ENCODE assay signal across 12 cellular contexts in genomic region chr11:130427049-130427388, GRCh38. TPM values are rescaled to one million over a fixed set of nuclear protein-coding genes. Genes with fewer than 3 reads are reported as not detected.
DNase-seq lines count a peak whose midpoint lies in the region; ATAC-seq, FAIRE-seq and TF ChIP-seq lines count a peak whose summit lies in the region.
"Had no signal": no experiment of that assay in that cellular context is flagged by ENCODE, and none has a peak within 500 bp of the region (broad histone marks: within the 10 kb centered on the region; RNA-seq: fewer than 3 reads in every experiment).

No MANE protein-coding gene starts in this region.

- no peaks in the 10 kb centered on the region; the same call in 1 of the 2 replicates for H3F3A ChIP-seq in PC-9 (ENCODE audit: insufficient read depth, low read depth)

- no peak overlapping the region for H3K9ac ChIP-seq in astrocyte (ENCODE audit: low read length)
- H3K9ac ChIP-seq in muscle layer of colon (ENCODE audit: low read length) = peak overlapping the region; percentile 61
- H3K9ac ChIP-seq: BLaER1 had no signal

- intact Hi-C loops in Right ventricle myocardium inferior (cut with DNase I) = no loop called here
- intact Hi-C loops in right cardiac atrium (cut with DNase I) = loop anchor here in 3 of 4 donors (5.0 to 10.0 kb wide), 3 partner anchors 210 to 215 kb away; no protein-coding TSS in a partner anchor
- intact Hi-C loops in transverse colon (cut with DNase I; ENCODE audit: low total_unique reads) = loop anchor here (5.0 kb wide), 1 partner anchor 215 kb away; no protein-coding TSS in a partner anchor
- intact Hi-C loops in PC-9 (cut with micrococcal nuclease; ENCODE audit: unreplicated experiment) = no loop called here

- WGBS in right cardiac atrium = 22% methylated on average over 14 of the region's 14 CpGs
- 30% methylated on average over 14 of the region's 14 CpGs; no CpG with 5 or more reads in 1 of the 2 donors for WGBS in transverse colon (ENCODE audit: low coverage in 1 of 2), 2 donors

- H3K36me3 Mint-ChIP-seq in astrocyte (ENCODE audit: low read depth, unreplicated experiment) = peaks cover 3% of the 10 kb centered on the region

- TF ChIP-seq POLR2A in transverse colon (IDR thresholded peaks at IDR 0.05) = no peak

- no peak overlapping the region for H3K27ac Mint-ChIP-seq in astrocyte (ENCODE audit: unreplicated experiment)
- H3K27ac Mint-ChIP-seq: stimulated activated naive CD8-positive, alpha-beta T cell treated with anti-CD3 and anti-CD28 coated beads, Interleukin-15, Interleukin-2, amounts not matched to agents 100 ng/mL and 50 ng/mL, for 24 hours had no signal

- peak overlapping the region; percentile 81 for H3K4me2 ChIP-seq in astrocyte (ENCODE audit: low read length)
- no peak overlapping the region for H3K4me2 ChIP-seq in PC-9

- H3K4me3 ChIP-seq in right cardiac atrium (ENCODE audit: low read length) = no peak overlapping the region
- H3K4me3 ChIP-seq in astrocyte (ENCODE audit: insufficient read depth, low read depth, low read length) = no peak overlapping the region
- H3K4me3 ChIP-seq in muscle layer of colon (ENCODE audit: low read depth in 1 of 2, low read length in 2 of 2) = peak overlapping the region; percentile 79 to 81
- peak overlapping the region in 2 of 4 donors; percentile 46 to 57 for H3K4me3 ChIP-seq in transverse colon
- no peak overlapping the region for H3K4me3 ChIP-seq in PC-9

- TF ChIP-seq EP300 in transverse colon (IDR thresholded peaks at IDR 0.05; ENCODE audit: low read depth) = no peak

- peaks cover 3% of the 10 kb centered on the region for H3K4me1 Mint-ChIP-seq in astrocyte (ENCODE audit: low read depth, unreplicated experiment)

- DNase-seq in Right ventricle myocardium inferior (ENCODE audit: missing footprints) (peak; percentile 72), right cardiac atrium (no peak), astrocyte (ENCODE audit: low read depth) (no peak), transverse colon (no peak), PC-9 (no peak), NOMO-1 treated with dmso at 0.1 percent for 144 hours (lab: John Stamatoyannopoulos, UW; ENCODE audit: unreplicated experiment) (no peak)
- DNase-seq: Karpas-422; stimulated activated CD4-positive, alpha-beta T cell treated with anti-CD3 and anti-CD28 coated beads, Interleukin-1b, Interleukin-23, amount 100 ng/mL, for 48 hours had no signal

- H3K9me3 ChIP-seq in right cardiac atrium (ENCODE audit: control insufficient read depth, low read length) = no peaks in the 10 kb centered on the region
- H3K9me3 ChIP-seq in astrocyte (ENCODE audit: insufficient read depth, low read depth, low read length) = no peaks in the 10 kb centered on the region
- no peaks in the 10 kb centered on the region for H3K9me3 ChIP-seq in muscle layer of colon (ENCODE audit: low read length)
- H3K9me3 ChIP-seq in transverse colon = no peaks in the 10 kb centered on the region
- no peaks in the 10 kb centered on the region for H3K9me3 ChIP-seq in PC-9 (ENCODE audit: insufficient read depth, low read depth)
- H3K9me3 ChIP-seq: BLaER1 had no signal

- no peaks in the 10 kb centered on the region for H4K20me1 ChIP-seq in astrocyte (ENCODE audit: insufficient read depth, low read length)
- no peaks in the 10 kb centered on the region for H4K20me1 ChIP-seq in PC-9 (ENCODE audit: insufficient read depth)

- H3K9me2 ChIP-seq in PC-9 (ENCODE audit: insufficient read depth) = no peaks in the 10 kb centered on the region

- peaks cover 78% of the 10 kb centered on the region for H3K27me3 Mint-ChIP-seq in astrocyte (ENCODE audit: low read depth, unreplicated experiment)

- no peaks in the 10 kb centered on the region for H3K79me2 ChIP-seq in astrocyte (ENCODE audit: insufficient read depth, low read length)
- H3K79me2 ChIP-seq in PC-9 (ENCODE audit: low read depth) = no peaks in the 10 kb centered on the region

- no peaks in the 10 kb centered on the region for H3K27me3 ChIP-seq in right cardiac atrium (ENCODE audit: control insufficient read depth, insufficient read depth)
- peaks cover 77% of the 10 kb centered on the region for H3K27me3 ChIP-seq in astrocyte (ENCODE audit: insufficient read depth, low read length)
- H3K27me3 ChIP-seq in muscle layer of colon (ENCODE audit: control insufficient read depth in 1 of 2, insufficient read depth in 2 of 2, low read length in 2 of 2) = peaks cover 0 to 7% of the 10 kb centered on the region in 2 donors
- H3K27me3 ChIP-seq in transverse colon = peaks cover 51% of the 10 kb centered on the region
- peaks cover 75% of the 10 kb centered on the region for H3K27me3 ChIP-seq in PC-9 (ENCODE audit: insufficient read depth, low read depth)

- H3K4me1 ChIP-seq in right cardiac atrium (ENCODE audit: control insufficient read depth, insufficient read depth, low read length) (no peaks in the 10 kb centered on the region), astrocyte (ENCODE audit: insufficient read depth, low read length) (no peaks in the 10 kb centered on the region), muscle layer of colon (ENCODE audit: insufficient read depth, low read length) (peaks cover 19% of the 10 kb centered on the region), transverse colon (peaks cover 0 to 16% (median 5%) of the 10 kb centered on the region in 4 donors), PC-9 (replicated peaks; ENCODE audit: insufficient read depth) (no peaks in the 10 kb centered on the region)

- H2AFZ ChIP-seq in astrocyte (ENCODE audit: low read depth, low read length) (no peak overlapping the region), PC-9 (no peak overlapping the region)

- peaks cover 3% of the 10 kb centered on the region for H3K9me3 Mint-ChIP-seq in astrocyte (ENCODE audit: unreplicated experiment)
- H3K9me3 Mint-ChIP-seq: stimulated activated naive CD8-positive, alpha-beta T cell treated with anti-CD3 and anti-CD28 coated beads, Interleukin-15, Interleukin-2, amounts not matched to agents 100 ng/mL and 50 ng/mL, for 24 hours had no signal

- CTCF ChIA-PET in PC-9 (lab: Charles Lee) = no interaction called here

- no peak overlapping the region for H3K27ac ChIP-seq in right cardiac atrium (ENCODE audit: low read length)
- H3K27ac ChIP-seq in astrocyte (ENCODE audit: low read depth, low read length) = no peak overlapping the region
- H3K27ac ChIP-seq in muscle layer of colon (ENCODE audit: low read depth, low read length) = peak overlapping the region; percentile 82
- peak overlapping the region in 3 of 4 donors; percentile 2 to 72 (median 61) for H3K27ac ChIP-seq in transverse colon
- H3K27ac ChIP-seq in PC-9 = no peak overlapping the region
- H3K27ac ChIP-seq: BLaER1 had no signal

- no peaks in the 10 kb centered on the region for H3K36me3 ChIP-seq in astrocyte (ENCODE audit: insufficient read depth, low read length)
- no peaks in the 10 kb centered on the region for H3K36me3 ChIP-seq in muscle layer of colon (ENCODE audit: insufficient read depth, low read length)
- H3K36me3 ChIP-seq in transverse colon = no peaks in the 10 kb centered on the region
- no peaks in the 10 kb centered on the region for H3K36me3 ChIP-seq in PC-9 (ENCODE audit: low read depth)
- H3K36me3 ChIP-seq: BLaER1 had no signal

- ATAC-seq in Right ventricle myocardium inferior (no peak), right cardiac atrium (no peak), GM19467 (IDR thresholded peaks at IDR 0.05; ENCODE audit: unreplicated experiment) (no peak)

- no peak for FAIRE-seq in astrocyte (lab: Jason Lieb, UNC)

- H3K4me3 Mint-ChIP-seq in astrocyte (ENCODE audit: unreplicated experiment) = peak overlapping the region; percentile 50
- H3K4me3 Mint-ChIP-seq: stimulated activated naive CD8-positive, alpha-beta T cell treated with anti-CD3 and anti-CD28 coated beads, Interleukin-15, Interleukin-2, amounts not matched to agents 100 ng/mL and 50 ng/mL, for 24 hours had no signal

- POLR2A ChIA-PET in PC-9 (lab: Charles Lee; ENCODE audit: unreplicated experiment) = interaction anchor here (0.7 kb wide), 1 partner anchor 112 kb away, joined by 3 read pairs; the partner anchor contains the start of gene ZBTB44

- in situ Hi-C loops in transverse colon (cut with MboI; ENCODE audit: low pct_ligation_motif_present in 1 of 4, low pct_unique_long_range_greater_than_20kb in 1 of 4, low sequenced_read_pairs in 3 of 4) = loop anchor here in 3 of 4 donors (5.0 to 25.0 kb wide), 3 partner anchors 212 to 435 kb away; no protein-coding TSS in a partner anchor

- TF ChIP-seq CTCF in astrocyte (IDR thresholded peaks at IDR 0.05; ENCODE audit: insufficient read depth, low read depth, low read length) (no peak), transverse colon (IDR thresholded peaks at IDR 0.05) (no peak), PC-9 (conservative IDR thresholded peaks at IDR 0.05) (no peak)

- BruUV-seq in PC-9 (replicated peaks; lab: Mats Ljungman, UMichigan) = no TSS peak

RNA-seq across cellular contexts. Expression of gene ADAMTS8, which starts 1.4 kb away (rescaled TPM):
- total RNA-seq in Right ventricle myocardium inferior (0.57 TPM), right cardiac atrium (10 to 100 TPM in 1 of 4 donors, 1 to 10 TPM in 1, under 1 TPM in 2; 0.45 to 10.1 (median 0.95) TPM), astrocyte (0.17 and 0.20 TPM in 2 replicates), transverse colon (under 1 TPM in 3 of 4 donors, not detected in 1; 0.27 to 1.00 (median 0.95) TPM), PC-9 (2021) (not detected in 2 replicates)
- 0.88 TPM for polyA plus RNA-seq in right cardiac atrium

RNA-seq across cellular contexts. Expression of gene ADAMTS15, which starts 21.4 kb away (rescaled TPM):
- total RNA-seq in Right ventricle myocardium inferior = 45.6 TPM
- 10 to 100 TPM; 13.4 to 30.2 (median 30.0) TPM for total RNA-seq in right cardiac atrium
- 13.7 TPM for polyA plus RNA-seq in right cardiac atrium
- total RNA-seq in astrocyte = 10.0 and 13.8 TPM in 2 replicates
- total RNA-seq in transverse colon = 1 to 10 TPM; 1.6 to 8.2 (median 2.4) TPM
- total RNA-seq in PC-9 (2021) = 1.8 and 2.2 TPM in 2 replicates

Comparison
In these comparisons a context has a peak if more than half of its experiments do, and no peak if none do; other contexts are left out.
1. intact Hi-C loops: an anchor here in right cardiac atrium (5.0 to 10.0 kb wide) and transverse colon (5.0 kb wide); none called in Right ventricle myocardium inferior and PC-9.
2. H3K27ac ChIP-seq: peak in muscle layer of colon (single experiment) and transverse colon (3 of 4); none in right cardiac atrium (single experiment), astrocyte (single experiment) and PC-9 (single experiment).
3. H3K4me3 ChIP-seq: peak in muscle layer of colon (2 of 2); none in right cardiac atrium (single experiment), astrocyte (single experiment) and PC-9 (single experiment).